Comparison of ENCODE assay signal across 13 cellular contexts in the genomic region with DNA sequence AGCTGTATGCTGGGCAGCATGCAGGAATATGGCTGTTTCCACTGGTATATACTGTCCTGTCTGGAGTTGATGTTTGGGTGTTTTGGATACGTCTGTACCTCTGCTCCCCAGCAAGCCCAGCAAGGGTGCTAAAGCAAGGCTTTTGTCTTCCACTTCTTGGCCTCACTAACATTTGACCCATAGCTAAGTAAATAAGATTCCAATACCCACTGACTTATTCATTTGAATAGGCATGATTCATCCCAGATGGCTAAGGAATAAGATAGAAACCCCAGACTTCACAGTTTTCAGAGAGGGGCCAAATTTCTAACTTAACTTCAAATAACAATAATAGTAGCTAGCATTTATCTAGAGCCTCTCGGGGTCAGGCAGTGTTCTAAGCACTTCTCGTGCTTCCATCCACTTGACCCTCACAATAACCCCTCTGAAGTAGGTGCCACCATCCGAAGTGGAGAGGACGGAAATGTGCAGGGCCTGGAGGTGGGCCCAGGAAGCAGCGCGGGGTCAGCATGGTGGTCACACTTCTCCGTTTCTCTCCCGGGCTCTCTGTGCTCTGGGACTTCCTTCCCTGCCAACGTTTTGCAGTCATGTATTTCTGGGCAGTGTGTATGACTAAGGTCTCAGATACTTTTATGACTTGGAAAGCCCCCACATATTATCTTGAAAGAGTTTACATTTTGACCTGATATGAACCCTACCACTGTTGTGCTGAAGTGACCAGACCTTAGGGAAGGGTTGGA. TPM values are rescaled to one million over a fixed set of nuclear protein-coding genes. Genes with fewer than 3 reads are reported as not detected.
A peak's percentile ranks its signal among the peaks of the same experiment; 100 is the strongest.
DNase-seq lines count a peak whose midpoint lies in the region; ATAC-seq and TF ChIP-seq lines count a peak whose summit lies in the region.
"Had no signal": no experiment of that assay in that cellular context is flagged by ENCODE, and none has a peak within 500 bp of the region (broad histone marks: within the 10 kb centered on the region; RNA-seq: fewer than 3 reads in every experiment).

No MANE protein-coding gene starts in this region.

- H3K4me1 ChIP-seq in right cardiac atrium (ENCODE audit: control insufficient read depth, insufficient read depth, low read length) (peaks cover 5% of the 10 kb centered on the region), vagina (peaks cover 16% of the 10 kb centered on the region)

- no peak for TF ChIP-seq POLR2A in vagina (IDR thresholded peaks at IDR 0.05)

- H3K4me3 ChIP-seq in right cardiac atrium (ENCODE audit: low read length) (no peak overlapping the region), foreskin fibroblast (ENCODE audit: low read depth in 1 of 2, low read length in 2 of 2) (no peak overlapping the region), vagina (no peak overlapping the region)
- H3K4me3 ChIP-seq: dorsolateral prefrontal cortex, transverse colon had no signal

- no peak overlapping the region for H3K27ac Mint-ChIP-seq in activated T-helper 17 cell treated with anti-CD3 and anti-CD28 coated beads, Interleukin-2, amount 50 U/mL, for 72 hours

- ATAC-seq in right cardiac atrium, result peak; percentile 46 to 63
- peak; percentile 79 for ATAC-seq in SK-N-SH treated with all-trans-retinoic acid at 6 μM for 48 hours
- no peak for ATAC-seq in activated T-helper 17 cell treated with anti-CD3 and anti-CD28 coated beads, Interleukin-2, amount 50 U/mL, for 72 hours (replicated peaks)
- no peak for ATAC-seq in left colon

- no peaks in the 10 kb centered on the region for H3K36me3 ChIP-seq in vagina
- H3K36me3 ChIP-seq: transverse colon had no signal

- no peak for TF ChIP-seq CTCF in foreskin fibroblast (IDR thresholded peaks at IDR 0.05; ENCODE audit: low read depth, low read length)
- no peak for TF ChIP-seq CTCF in vagina (IDR thresholded peaks at IDR 0.05)

- H3K27me3 ChIP-seq in right cardiac atrium (ENCODE audit: control insufficient read depth, insufficient read depth), result no peaks in the 10 kb centered on the region
- H3K27me3 ChIP-seq in vagina, result no peaks in the 10 kb centered on the region
- H3K27me3 ChIP-seq: dorsolateral prefrontal cortex, transverse colon had no signal

- H3K27ac ChIP-seq in right cardiac atrium (ENCODE audit: low read length) (no peak overlapping the region), vagina (peak overlapping the region; percentile 23)
- H3K27ac ChIP-seq: dorsolateral prefrontal cortex, transverse colon had no signal

- H3K9me3 Mint-ChIP-seq in activated T-helper 17 cell treated with anti-CD3 and anti-CD28 coated beads, Interleukin-2, amount 50 U/mL, for 72 hours, result no peaks in the 10 kb centered on the region
- H3K9me3 Mint-ChIP-seq: neural crest cell had no signal

- WGBS in right cardiac atrium, result 16% methylated on average over 10 of the region's 10 CpGs

- H3K4me1 Mint-ChIP-seq in activated T-helper 17 cell treated with anti-CD3 and anti-CD28 coated beads, Interleukin-2, amount 50 U/mL, for 72 hours, result no peaks in the 10 kb centered on the region

- peak in 1 of 3 donors; percentile 24 for DNase-seq in right cardiac atrium
- DNase-seq in cardiac septum (ENCODE audit: low spot score), result no peak
- peak; percentile 56 to 80 for DNase-seq in foreskin fibroblast
- no peak for DNase-seq in vagina (ENCODE audit: extremely low spot score in 2 of 2)
- DNase-seq in left colon, result no peak
- no peak for DNase-seq in effector CD8-positive, alpha-beta T cell (lab: John Stamatoyannopoulos, UW)
- DNase-seq: activated T-cell treated with anti-CD3 and anti-CD28 coated beads, Interleukin-2, amount 50 U/mL, for 48 hours; dorsolateral prefrontal cortex; T-helper 9 cell; transverse colon had no signal

- intact Hi-C loops in right cardiac atrium (cut with DNase I), result no loop called here
- intact Hi-C loops in cardiac septum (cut with DNase I), result no loop called here
- intact Hi-C loops in vagina (cut with DNase I), result no loop called here
- intact Hi-C loops in left colon (cut with DNase I, micrococcal nuclease), result no loop called here

- H3K9me3 ChIP-seq in right cardiac atrium (ENCODE audit: control insufficient read depth, low read length) (no peaks in the 10 kb centered on the region), vagina (no peaks in the 10 kb centered on the region)
- H3K9me3 ChIP-seq: transverse colon had no signal

- H3K4me3 Mint-ChIP-seq in activated T-helper 17 cell treated with anti-CD3 and anti-CD28 coated beads, Interleukin-2, amount 50 U/mL, for 72 hours, result no peak overlapping the region
- H3K4me3 Mint-ChIP-seq: neural crest cell had no signal

- H3K27me3 Mint-ChIP-seq in activated T-helper 17 cell treated with anti-CD3 and anti-CD28 coated beads, Interleukin-2, amount 50 U/mL, for 72 hours, result peaks cover 36% of the 10 kb centered on the region

- no peaks in the 10 kb centered on the region for H3K36me3 Mint-ChIP-seq in activated T-helper 17 cell treated with anti-CD3 and anti-CD28 coated beads, Interleukin-2, amount 50 U/mL, for 72 hours (ENCODE audit: low read depth)

TF ChIP-seq in SK-N-SH treated with all-trans-retinoic acid at 6 μM for 48 hours, 23 proteins besides CTCF, POLR2A, EP300 and RAD21:
- TF ChIP-seq GLIS3 (CRISPR knock-in tag; IDR thresholded peaks at IDR 0.05) (no peak), OSR1 (CRISPR knock-in tag; IDR thresholded peaks at IDR 0.05) (no peak), TCF4 (CRISPR knock-in tag; IDR thresholded peaks at IDR 0.05; ENCODE audit: borderline replicate concordance) (no peak), SNAI2 (CRISPR knock-in tag; IDR thresholded peaks at IDR 0.05) (no peak), PPARA (CRISPR knock-in tag; IDR thresholded peaks at IDR 0.05; ENCODE audit: borderline replicate concordance) (no peak), ISL1 (CRISPR knock-in tag; IDR thresholded peaks at IDR 0.05) (no peak), ZFP3 (CRISPR knock-in tag; IDR thresholded peaks at IDR 0.05) (no peak), ZFP30 (CRISPR knock-in tag; IDR thresholded peaks at IDR 0.05) (no peak), ZNF8 (CRISPR knock-in tag; IDR thresholded peaks at IDR 0.05) (no peak)
- TF ChIP-seq, protein P1, sequence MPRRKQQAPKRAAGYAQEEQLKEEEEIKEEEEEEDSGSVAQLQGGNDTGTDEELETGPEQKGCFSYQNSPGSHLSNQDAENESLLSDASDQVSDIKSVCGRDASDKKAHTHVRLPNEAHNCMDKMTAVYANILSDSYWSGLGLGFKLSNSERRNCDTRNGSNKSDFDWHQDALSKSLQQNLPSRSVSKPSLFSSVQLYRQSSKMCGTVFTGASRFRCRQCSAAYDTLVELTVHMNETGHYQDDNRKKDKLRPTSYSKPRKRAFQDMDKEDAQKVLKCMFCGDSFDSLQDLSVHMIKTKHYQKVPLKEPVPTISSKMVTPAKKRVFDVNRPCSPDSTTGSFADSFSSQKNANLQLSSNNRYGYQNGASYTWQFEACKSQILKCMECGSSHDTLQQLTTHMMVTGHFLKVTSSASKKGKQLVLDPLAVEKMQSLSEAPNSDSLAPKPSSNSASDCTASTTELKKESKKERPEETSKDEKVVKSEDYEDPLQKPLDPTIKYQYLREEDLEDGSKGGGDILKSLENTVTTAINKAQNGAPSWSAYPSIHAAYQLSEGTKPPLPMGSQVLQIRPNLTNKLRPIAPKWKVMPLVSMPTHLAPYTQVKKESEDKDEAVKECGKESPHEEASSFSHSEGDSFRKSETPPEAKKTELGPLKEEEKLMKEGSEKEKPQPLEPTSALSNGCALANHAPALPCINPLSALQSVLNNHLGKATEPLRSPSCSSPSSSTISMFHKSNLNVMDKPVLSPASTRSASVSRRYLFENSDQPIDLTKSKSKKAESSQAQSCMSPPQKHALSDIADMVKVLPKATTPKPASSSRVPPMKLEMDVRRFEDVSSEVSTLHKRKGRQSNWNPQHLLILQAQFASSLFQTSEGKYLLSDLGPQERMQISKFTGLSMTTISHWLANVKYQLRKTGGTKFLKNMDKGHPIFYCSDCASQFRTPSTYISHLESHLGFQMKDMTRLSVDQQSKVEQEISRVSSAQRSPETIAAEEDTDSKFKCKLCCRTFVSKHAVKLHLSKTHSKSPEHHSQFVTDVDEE (CRISPR knock-in tag; IDR thresholded peaks at IDR 0.05), result no peak
- TF ChIP-seq, protein P2, sequence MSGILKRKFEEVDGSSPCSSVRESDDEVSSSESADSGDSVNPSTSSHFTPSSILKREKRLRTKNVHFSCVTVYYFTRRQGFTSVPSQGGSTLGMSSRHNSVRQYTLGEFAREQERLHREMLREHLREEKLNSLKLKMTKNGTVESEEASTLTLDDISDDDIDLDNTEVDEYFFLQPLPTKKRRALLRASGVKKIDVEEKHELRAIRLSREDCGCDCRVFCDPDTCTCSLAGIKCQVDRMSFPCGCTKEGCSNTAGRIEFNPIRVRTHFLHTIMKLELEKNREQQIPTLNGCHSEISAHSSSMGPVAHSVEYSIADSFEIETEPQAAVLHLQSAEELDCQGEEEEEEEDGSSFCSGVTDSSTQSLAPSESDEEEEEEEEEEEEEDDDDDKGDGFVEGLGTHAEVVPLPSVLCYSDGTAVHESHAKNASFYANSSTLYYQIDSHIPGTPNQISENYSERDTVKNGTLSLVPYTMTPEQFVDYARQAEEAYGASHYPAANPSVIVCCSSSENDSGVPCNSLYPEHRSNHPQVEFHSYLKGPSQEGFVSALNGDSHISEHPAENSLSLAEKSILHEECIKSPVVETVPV (CRISPR knock-in tag; IDR thresholded peaks at IDR 0.05), result no peak

RNA-seq across cellular contexts. Expression of a gene that starts 39.3 kb away (rescaled TPM):
- total RNA-seq in right cardiac atrium (1 to 10 TPM; 4.4 to 7.6 (median 6.2) TPM), cardiac septum (3.5 TPM), vagina (21.1 TPM), left colon (10 to 100 TPM; 46.6 to 52.7 TPM)
- polyA plus RNA-seq in right cardiac atrium, result 2.9 TPM
- total RNA-seq in activated T-helper 17 cell treated with anti-CD3 and anti-CD28 coated beads, Interleukin-2, amount 50 U/mL, for 72 hours, result under 1 TPM; 0.74 to 0.82 TPM

Comparison
In these comparisons a context has a peak if more than half of its experiments do, and no peak if none do; other contexts are left out.
1. ATAC-seq: peak in right cardiac atrium (2 of 2) and SK-N-SH treated with all-trans-retinoic acid at 6 μM for 48 hours (single experiment); none in activated T-helper 17 cell treated with anti-CD3 and anti-CD28 coated beads, Interleukin-2, amount 50 U/mL, for 72 hours (single experiment) and left colon (single experiment).
2. DNase-seq: peak in foreskin fibroblast (2 of 2); none in cardiac septum (single experiment), vagina (0 of 2), left colon (0 of 2) and effector CD8-positive, alpha-beta T cell (single experiment).